Comparison of ENCODE assay signal across 9 cellular contexts in genomic region chr12:7042847-7043246, GRCh38. TPM values are rescaled to one million over a fixed set of nuclear protein-coding genes. Genes with fewer than 3 reads are reported as not detected.
DNase-seq lines count a peak whose midpoint lies in the region; ATAC-seq, FAIRE-seq and TF ChIP-seq lines count a peak whose summit lies in the region.
"Had no signal": no experiment of that assay in that cellular context is flagged by ENCODE, and none has a peak within 500 bp of the region (broad histone marks: within the 10 kb centered on the region; RNA-seq: fewer than 3 reads in every experiment).

No MANE protein-coding gene starts in this region.

- no peaks in the 10 kb centered on the region for H3K36me3 Mint-ChIP-seq in type B pancreatic cell

- no peaks in the 10 kb centered on the region for H3K9me3 Mint-ChIP-seq in type B pancreatic cell
- H3K9me3 Mint-ChIP-seq: central memory CD8-positive, alpha-beta T cell had no signal

- DNase-seq in BE2C, result no peak
- peak; percentile 74 for DNase-seq in HTR-8/SVneo (ENCODE audit: insufficient read length, low spot score)
- DNase-seq in SKM-1 (lab: John Stamatoyannopoulos, UW; ENCODE audit: unreplicated experiment), result peak; percentile 9
- no peak for DNase-seq in heart right ventricle
- no peak for DNase-seq in type B pancreatic cell (ENCODE audit: extremely low spot score, unreplicated experiment)

- H3K36me3 ChIP-seq in BE2C, result no peaks in the 10 kb centered on the region
- H3K36me3 ChIP-seq in heart right ventricle, result no peaks in the 10 kb centered on the region

- 45 to 55% methylated on average over 6 of the region's 6 CpGs for WGBS in heart right ventricle, 2 donors

- H3K27ac Mint-ChIP-seq in type B pancreatic cell, result no peak overlapping the region

- H3K4me1 Mint-ChIP-seq in type B pancreatic cell (ENCODE audit: unreplicated experiment), result no peaks in the 10 kb centered on the region
- H3K4me1 Mint-ChIP-seq: central memory CD8-positive, alpha-beta T cell had no signal

- no peak overlapping the region for H3K4me3 ChIP-seq in BE2C (ENCODE audit: low read depth, low read length)
- H3K4me3 ChIP-seq in heart right ventricle, result no peak overlapping the region

- peaks cover 4% of the 10 kb centered on the region; the same call in 1 of the 2 replicates for H3K27me3 ChIP-seq in BE2C
- H3K27me3 ChIP-seq in heart right ventricle, result no peaks in the 10 kb centered on the region

- intact Hi-C loops in heart right ventricle (cut with DNase I), result loop anchor here in 4 of 10 donors (1.0 to 10.0 kb wide), 5 partner anchors 24 to 99 kb away; partner anchors contain the start of genes C12orf57 (in 3 of the 4) and RNU7-1 (in 1 of the 4)

- TF ChIP-seq CTCF in BE2C (IDR thresholded peaks at IDR 0.05; ENCODE audit: low read depth, low read length), result peak; percentile 61
- peak in 8 of 9 donors; percentile 18 to 55 (median 46) for TF ChIP-seq CTCF in heart right ventricle (IDR thresholded peaks at IDR 0.05)
- peak; percentile 61 for TF ChIP-seq CTCF in type B pancreatic cell (conservative IDR thresholded peaks at IDR 0.05)

- no peaks in the 10 kb centered on the region for H3K4me1 ChIP-seq in BE2C
- H3K4me1 ChIP-seq in heart right ventricle, result peaks cover 0 to 11% (median 0%) of the 10 kb centered on the region in 9 donors

- no peak overlapping the region for H3K4me3 Mint-ChIP-seq in type B pancreatic cell
- H3K4me3 Mint-ChIP-seq: central memory CD8-positive, alpha-beta T cell had no signal

- FAIRE-seq in HTR-8/SVneo (lab: Jason Lieb, UNC), result no peak

- ATAC-seq in heart right ventricle, result peak in 4 of 8 donors; percentile 56 to 74 (median 60)
- ATAC-seq in HG02852 (IDR thresholded peaks at IDR 0.05; ENCODE audit: unreplicated experiment), result no peak
- no peak for ATAC-seq in GM19351 (IDR thresholded peaks at IDR 0.05; ENCODE audit: unreplicated experiment)
- no peak for ATAC-seq in HG02642 (IDR thresholded peaks at IDR 0.05; ENCODE audit: poor library complexity, unreplicated experiment)

- H3K27ac ChIP-seq in heart right ventricle, result no peak overlapping the region

- H3K27me3 Mint-ChIP-seq in type B pancreatic cell, result no peaks in the 10 kb centered on the region
- H3K27me3 Mint-ChIP-seq: central memory CD8-positive, alpha-beta T cell had no signal

- no peaks in the 10 kb centered on the region for H3K9me3 ChIP-seq in BE2C
- H3K9me3 ChIP-seq in heart right ventricle, result no peaks in the 10 kb centered on the region

RNA-seq across cellular contexts. Expression of gene C1S, which starts 17.7 kb away (rescaled TPM):
- 6.8 TPM for polyA plus RNA-seq in BE2C (2012; ENCODE audit: insufficient read depth, insufficient read length, low read depth)
- total RNA-seq in heart right ventricle, result 100 to 1,000 TPM in 3 of 10 donors, 10 to 100 TPM in 7; 25.1 to 151 (median 51.6) TPM
- 10 to 100 TPM; 53.4 to 64.9 TPM for polyA plus RNA-seq in heart right ventricle
- total RNA-seq in type B pancreatic cell (ENCODE audit: low replicate concordance), result 2.7 and 3.1 TPM in 2 replicates

RNA-seq across cellular contexts. Expression of gene LPCAT3, which starts 24.6 kb away (rescaled TPM):
- polyA plus RNA-seq in BE2C (2012; ENCODE audit: insufficient read depth, insufficient read length, low read depth), result 29.9 TPM
- 10 to 100 TPM; 19.9 to 65.8 (median 34.1) TPM for total RNA-seq in heart right ventricle
- polyA plus RNA-seq in heart right ventricle, result 10 to 100 TPM; 36.4 to 41.2 TPM
- total RNA-seq in type B pancreatic cell (ENCODE audit: low replicate concordance), result 34.4 and 79.0 TPM in 2 replicates

RNA-seq across cellular contexts. Expression of gene C1R, which starts 49.4 kb away (rescaled TPM):
- polyA plus RNA-seq in BE2C (2012; ENCODE audit: insufficient read depth, insufficient read length, low read depth), result 1.2 TPM
- total RNA-seq in heart right ventricle (100 to 1,000 TPM in 4 of 10 donors, 10 to 100 TPM in 6; 19.9 to 238 (median 59.0) TPM), type B pancreatic cell (ENCODE audit: low replicate concordance) (5.4 and 6.5 TPM in 2 replicates)
- 100 to 1,000 TPM in 1 of 2 donors, 10 to 100 TPM in 1; 73.0 to 209 TPM for polyA plus RNA-seq in heart right ventricle

Comparison
In these comparisons a context has a peak if more than half of its experiments do, and no peak if none do; other contexts are left out.
1. DNase-seq: peak in HTR-8/SVneo (single experiment) and SKM-1 (single experiment); none in BE2C (single experiment), heart right ventricle (0 of 2) and type B pancreatic cell (single experiment).
2. Peak in every context shown above with its lines, with median percentiles within 50 percentile points of each other: CTCF ChIP-seq.